Comparison of ENCODE assay signal across 8 cellular contexts in genomic region chr1:161133220-161133740, GRCh38. TPM values are rescaled to one million over a fixed set of nuclear protein-coding genes. Genes with fewer than 3 reads are reported as not detected.
DNase-seq lines count a peak whose midpoint lies in the region; ATAC-seq and TF ChIP-seq lines count a peak whose summit lies in the region.

No MANE protein-coding gene starts in this region.

- TF ChIP-seq POLR2A in transverse colon (IDR thresholded peaks at IDR 0.05), result no peak

- no peak for DNase-seq in activated CD4-positive, alpha-beta T cell treated with anti-CD3 and anti-CD28 coated beads for 36 hours
- no peak for DNase-seq in activated CD4-positive, alpha-beta T cell treated with anti-CD3 and anti-CD28 coated beads, Interleukin-2, amount 50 U/mL, for 1 hour
- no peak for DNase-seq in SK-N-MC (ENCODE audit: low read depth, low spot score)
- DNase-seq in transverse colon, result no peak
- DNase-seq in activated T-cell treated with anti-CD3 and anti-CD28 coated beads, Interleukin-2, amount 50 U/mL, for 48 hours, result no peak
- no peak for DNase-seq in activated naive CD4-positive, alpha-beta T cell treated with anti-CD3 and anti-CD28 coated beads for 36 hours

- H3K9me3 Mint-ChIP-seq in activated CD4-positive, alpha-beta T cell treated with anti-CD3 and anti-CD28 coated beads for 36 hours (ENCODE audit: low read depth), result no peaks in the 10 kb centered on the region
- no peaks in the 10 kb centered on the region for H3K9me3 Mint-ChIP-seq in activated naive CD4-positive, alpha-beta T cell treated with anti-CD3 and anti-CD28 coated beads for 36 hours

- CTCF ChIA-PET in activated CD4-positive, alpha-beta T cell treated with anti-CD3 and anti-CD28 coated beads for 36 hours (lab: Charles Lee), result interaction anchor here (0.9 to 2.7 kb wide), 9 partner anchors 9 to 108 kb away, joined by 3 to 14 read pairs (median 4); partner anchors contain the start of genes PPOX, TOMM40L and UFC1
- CTCF ChIA-PET in activated naive CD4-positive, alpha-beta T cell treated with anti-CD3 and anti-CD28 coated beads for 36 hours (lab: Charles Lee), result interaction anchor here (0.8 to 2.4 kb wide), 6 partner anchors 8 to 91 kb away, joined by 3 to 11 read pairs (median 6); partner anchors contain the start of gene PPOX

- H3K4me3 ChIP-seq in SK-N-MC, result peak overlapping the region; percentile 97
- peak overlapping the region; percentile 84 for H3K4me3 ChIP-seq in iPS-18a (ENCODE audit: low read length)
- H3K4me3 ChIP-seq in transverse colon, result peak overlapping the region; percentile 60 to 79 (median 74)

- H3K27ac Mint-ChIP-seq in activated CD4-positive, alpha-beta T cell treated with anti-CD3 and anti-CD28 coated beads for 36 hours, result no peak overlapping the region
- H3K27ac Mint-ChIP-seq in activated naive CD4-positive, alpha-beta T cell treated with anti-CD3 and anti-CD28 coated beads for 36 hours, result no peak overlapping the region

- H3K27me3 ChIP-seq in iPS-18a (ENCODE audit: control insufficient read depth, insufficient read depth, low read length), result no peaks in the 10 kb centered on the region
- no peaks in the 10 kb centered on the region for H3K27me3 ChIP-seq in transverse colon

- ATAC-seq in activated CD4-positive, alpha-beta T cell treated with anti-CD3 and anti-CD28 coated beads for 36 hours, result peak; percentile 2
- no peak for ATAC-seq in HG03460 (IDR thresholded peaks at IDR 0.05; ENCODE audit: unreplicated experiment)

- no peak overlapping the region for H3K4me3 Mint-ChIP-seq in activated CD4-positive, alpha-beta T cell treated with anti-CD3 and anti-CD28 coated beads for 36 hours
- no peak overlapping the region for H3K4me3 Mint-ChIP-seq in activated naive CD4-positive, alpha-beta T cell treated with anti-CD3 and anti-CD28 coated beads for 36 hours

- TF ChIP-seq CTCF in transverse colon (IDR thresholded peaks at IDR 0.05), result no peak

- peaks cover 37% of the 10 kb centered on the region for H3K4me1 Mint-ChIP-seq in activated CD4-positive, alpha-beta T cell treated with anti-CD3 and anti-CD28 coated beads for 36 hours
- H3K4me1 Mint-ChIP-seq in activated naive CD4-positive, alpha-beta T cell treated with anti-CD3 and anti-CD28 coated beads for 36 hours (ENCODE audit: low read depth), result peaks cover 37% of the 10 kb centered on the region

- POLR2A ChIA-PET in activated CD4-positive, alpha-beta T cell treated with anti-CD3 and anti-CD28 coated beads for 36 hours (lab: Charles Lee), result interaction anchor here (0.6 to 2.9 kb wide), 10 partner anchors 13 to 112 kb away, joined by 3 to 15 read pairs (median 5); partner anchors contain the start of genes ARHGAP30, B4GALT3, F11R and NIT1

- H3K36me3 ChIP-seq in SK-N-MC (ENCODE audit: insufficient read depth, low read length) (peaks cover 15% of the 10 kb centered on the region; the same call in 1 of the 2 replicates), iPS-18a (ENCODE audit: control insufficient read depth, low read depth, low read length) (peaks cover 13% of the 10 kb centered on the region), transverse colon (peaks cover 0 to 9% (median 2%) of the 10 kb centered on the region in 4 donors)

- peaks cover 33% of the 10 kb centered on the region for H3K36me3 Mint-ChIP-seq in activated CD4-positive, alpha-beta T cell treated with anti-CD3 and anti-CD28 coated beads for 36 hours (ENCODE audit: low read depth)
- H3K36me3 Mint-ChIP-seq in activated naive CD4-positive, alpha-beta T cell treated with anti-CD3 and anti-CD28 coated beads for 36 hours (ENCODE audit: low read depth), result peaks cover 22% of the 10 kb centered on the region

- H3K9me3 ChIP-seq in SK-N-MC (ENCODE audit: low read depth, low read length) (no peaks in the 10 kb centered on the region), iPS-18a (ENCODE audit: control insufficient read depth, low read depth, low read length) (no peaks in the 10 kb centered on the region), transverse colon (no peaks in the 10 kb centered on the region)

- H3K27ac ChIP-seq in SK-N-MC (peak overlapping the region; percentile 98), iPS-18a (ENCODE audit: low read length) (peak overlapping the region; percentile 98), transverse colon (peak overlapping the region; percentile 91 to 95 (median 94))

- no peak for TF ChIP-seq EP300 in transverse colon (IDR thresholded peaks at IDR 0.05; ENCODE audit: low read depth)

- WGBS in transverse colon (ENCODE audit: low coverage in 1 of 2), 2 donors, result 2 to 5% methylated on average over 9 to 11 of the region's 11 CpGs

- peaks cover 9% of the 10 kb centered on the region for H3K4me1 ChIP-seq in iPS-18a (ENCODE audit: control insufficient read depth, low read depth, low read length)
- peaks cover 19 to 41% (median 28%) of the 10 kb centered on the region in 4 donors for H3K4me1 ChIP-seq in transverse colon

- H3K27me3 Mint-ChIP-seq in activated CD4-positive, alpha-beta T cell treated with anti-CD3 and anti-CD28 coated beads for 36 hours, result no peaks in the 10 kb centered on the region
- H3K27me3 Mint-ChIP-seq in activated naive CD4-positive, alpha-beta T cell treated with anti-CD3 and anti-CD28 coated beads for 36 hours (ENCODE audit: low read depth), result no peaks in the 10 kb centered on the region

- H3K9ac ChIP-seq in SK-N-MC (ENCODE audit: insufficient read length), result peak overlapping the region; percentile 92
- peak overlapping the region; percentile 88 for H3K9ac ChIP-seq in iPS-18a (ENCODE audit: low read length)

- in situ Hi-C loops in transverse colon (cut with MboI; ENCODE audit: low pct_ligation_motif_present in 1 of 4, low pct_unique_long_range_greater_than_20kb in 1 of 4, low sequenced_read_pairs in 3 of 4), result no loop called here

- intact Hi-C loops in activated CD4-positive, alpha-beta T cell treated with anti-CD3 and anti-CD28 coated beads for 36 hours (cut with DNase I, micrococcal nuclease), result loop anchor here (2.0 kb wide), 3 partner anchors 20 to 94 kb away; partner anchors contain the start of genes KLHDC9 (in 2 of the 2), TSTD1 (in 1 of the 2) and UFC1 (in 1 of the 2)
- intact Hi-C loops in transverse colon (cut with DNase I; ENCODE audit: low total_unique reads), result no loop called here
- intact Hi-C loops in activated naive CD4-positive, alpha-beta T cell treated with anti-CD3 and anti-CD28 coated beads for 36 hours (cut with micrococcal nuclease), result loop anchor here (2.0 to 10.0 kb wide), 2 partner anchors 52 to 298 kb away; no protein-coding TSS in a partner anchor

RNA-seq across cellular contexts. Expression of gene DEDD, which starts 0.8 kb away (rescaled TPM):
- 10 to 100 TPM; 33.9 to 44.9 TPM for total RNA-seq in activated CD4-positive, alpha-beta T cell treated with anti-CD3 and anti-CD28 coated beads for 36 hours
- total RNA-seq in transverse colon, result 10 to 100 TPM; 30.3 to 73.7 (median 38.6) TPM
- total RNA-seq in activated naive CD4-positive, alpha-beta T cell treated with anti-CD3 and anti-CD28 coated beads for 36 hours, result 10 to 100 TPM; 29.7 to 34.0 TPM

RNA-seq across cellular contexts. Expression of gene NIT1, which starts 15.4 kb away (rescaled TPM):
- 10 to 100 TPM; 58.2 to 62.1 TPM for total RNA-seq in activated CD4-positive, alpha-beta T cell treated with anti-CD3 and anti-CD28 coated beads for 36 hours
- total RNA-seq in transverse colon, result 10 to 100 TPM; 45.6 to 83.0 (median 75.4) TPM
- 10 to 100 TPM; 59.1 to 63.1 TPM for total RNA-seq in activated naive CD4-positive, alpha-beta T cell treated with anti-CD3 and anti-CD28 coated beads for 36 hours

RNA-seq across cellular contexts. Expression of gene PFDN2, which starts 15.4 kb away (rescaled TPM):
- 100 to 1,000 TPM; 108 to 136 TPM for total RNA-seq in activated CD4-positive, alpha-beta T cell treated with anti-CD3 and anti-CD28 coated beads for 36 hours
- total RNA-seq in transverse colon, result 10 to 100 TPM; 28.9 to 70.5 (median 45.9) TPM
- 100 to 1,000 TPM; 179 to 183 TPM for total RNA-seq in activated naive CD4-positive, alpha-beta T cell treated with anti-CD3 and anti-CD28 coated beads for 36 hours

RNA-seq across cellular contexts. Expression of gene UFC1, which starts 20.5 kb away (rescaled TPM):
- 10 to 100 TPM; 89.2 to 98.6 TPM for total RNA-seq in activated CD4-positive, alpha-beta T cell treated with anti-CD3 and anti-CD28 coated beads for 36 hours
- total RNA-seq in transverse colon, result 10 to 100 TPM; 30.1 to 96.4 (median 51.5) TPM
- 10 to 100 TPM; 89.4 to 94.9 TPM for total RNA-seq in activated naive CD4-positive, alpha-beta T cell treated with anti-CD3 and anti-CD28 coated beads for 36 hours

RNA-seq across cellular contexts. Expression of gene USP21, which starts 26.0 kb away (rescaled TPM):
- 10 to 100 TPM; 25.1 to 32.0 TPM for total RNA-seq in activated CD4-positive, alpha-beta T cell treated with anti-CD3 and anti-CD28 coated beads for 36 hours
- total RNA-seq in transverse colon, result 10 to 100 TPM; 19.5 to 75.9 (median 35.3) TPM
- 10 to 100 TPM; 35.7 to 36.1 TPM for total RNA-seq in activated naive CD4-positive, alpha-beta T cell treated with anti-CD3 and anti-CD28 coated beads for 36 hours
